In genomic region chr1:40096977-40097782, GRCh38 we compare ENCODE assay signal across 1 cellular context.
TF ChIP-seq lines count a peak whose summit lies in the region.

Gene PPT1 (minus strand): TSS chr1:40097252. CDS start chr1:40097238, 14 bp downstream.

TF ChIP-seq in K562, 482 proteins besides CTCF, POLR2A, EP300 and RAD21 (continued from another document and continues in another):
- no peak for TF ChIP-seq SMAD2 (IDR thresholded peaks at IDR 0.05; ENCODE audit: low read depth, low read length)
- TF ChIP-seq SUPT5H (IDR thresholded peaks at IDR 0.05): peak; percentile 80
- TF ChIP-seq, protein P1, sequence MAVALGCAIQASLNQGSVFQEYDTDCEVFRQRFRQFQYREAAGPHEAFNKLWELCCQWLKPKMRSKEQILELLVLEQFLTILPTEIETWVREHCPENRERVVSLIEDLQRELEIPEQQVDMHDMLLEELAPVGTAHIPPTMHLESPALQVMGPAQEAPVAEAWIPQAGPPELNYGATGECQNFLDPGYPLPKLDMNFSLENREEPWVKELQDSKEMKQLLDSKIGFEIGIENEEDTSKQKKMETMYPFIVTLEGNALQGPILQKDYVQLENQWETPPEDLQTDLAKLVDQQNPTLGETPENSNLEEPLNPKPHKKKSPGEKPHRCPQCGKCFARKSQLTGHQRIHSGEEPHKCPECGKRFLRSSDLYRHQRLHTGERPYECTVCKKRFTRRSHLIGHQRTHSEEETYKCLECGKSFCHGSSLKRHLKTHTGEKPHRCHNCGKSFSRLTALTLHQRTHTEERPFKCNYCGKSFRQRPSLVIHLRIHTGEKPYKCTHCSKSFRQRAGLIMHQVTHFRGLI (CRISPR knock-in tag; IDR thresholded peaks at IDR 0.05): no peak
- no peak for TF ChIP-seq MYNN (IDR thresholded peaks at IDR 0.05)
- no peak for TF ChIP-seq MYNN (CRISPR knock-in tag; IDR thresholded peaks at IDR 0.05)
- no peak for TF ChIP-seq ZNF717 (CRISPR knock-in tag; IDR thresholded peaks at IDR 0.05)
- TF ChIP-seq BACH1 (tag; IDR thresholded peaks at IDR 0.05): 0 out of 2 replicates have a peak, but pooled peaks have one; percentile 35
- TF ChIP-seq, protein P2, sequence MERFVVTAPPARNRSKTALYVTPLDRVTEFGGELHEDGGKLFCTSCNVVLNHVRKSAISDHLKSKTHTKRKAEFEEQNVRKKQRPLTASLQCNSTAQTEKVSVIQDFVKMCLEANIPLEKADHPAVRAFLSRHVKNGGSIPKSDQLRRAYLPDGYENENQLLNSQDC (CRISPR knock-in tag; IDR thresholded peaks at IDR 0.05): no peak
- TF ChIP-seq EHMT2 (IDR thresholded peaks at IDR 0.05): peak; percentile 68
- no peak; the same call in none of the 2 replicates for TF ChIP-seq CEBPG (CRISPR knock-in tag; IDR thresholded peaks at IDR 0.05)
- no peak for TF ChIP-seq CEBPG (tag; conservative IDR thresholded peaks at IDR 0.05 in 1 of 2, IDR thresholded peaks at IDR 0.05 in 1 of 2)
- no peak for TF ChIP-seq WHSC1 (IDR thresholded peaks at IDR 0.05; ENCODE audit: low read length)
- TF ChIP-seq POLR2B (IDR thresholded peaks at IDR 0.05; ENCODE audit: low read depth, partially characterized antibody): peak; percentile 73
- peak; percentile 52; the same call in 1 of the 2 replicates for TF ChIP-seq MBD2 (IDR thresholded peaks at IDR 0.05; ENCODE audit: borderline replicate concordance, low read depth)
- TF ChIP-seq SFPQ (IDR thresholded peaks at IDR 0.05; ENCODE audit: low read depth, low read length): no peak
- no peak for TF ChIP-seq MAFG (tag; conservative IDR thresholded peaks at IDR 0.05)
- TF ChIP-seq NCOR1 (IDR thresholded peaks at IDR 0.05): no peak
- TF ChIP-seq GMEB1 (CRISPR knock-in tag; IDR thresholded peaks at IDR 0.05): peak; percentile 52
- peak; percentile 89 for TF ChIP-seq CCNT2 (IDR thresholded peaks at IDR 0.05; ENCODE audit: borderline replicate concordance, extremely low read depth, insufficient read length, low read depth, low read length)
- TF ChIP-seq NUFIP1 (IDR thresholded peaks at IDR 0.05; ENCODE audit: partially characterized antibody): peak; percentile 10
- TF ChIP-seq TAF1 (IDR thresholded peaks at IDR 0.05; ENCODE audit: control insufficient read depth, extremely low read depth, insufficient read depth, low read length, severe bottlenecking): peak; percentile 88
- TF ChIP-seq SNIP1 (IDR thresholded peaks at IDR 0.05; ENCODE audit: low read depth): peak; percentile 83
- TF ChIP-seq, protein P3, sequence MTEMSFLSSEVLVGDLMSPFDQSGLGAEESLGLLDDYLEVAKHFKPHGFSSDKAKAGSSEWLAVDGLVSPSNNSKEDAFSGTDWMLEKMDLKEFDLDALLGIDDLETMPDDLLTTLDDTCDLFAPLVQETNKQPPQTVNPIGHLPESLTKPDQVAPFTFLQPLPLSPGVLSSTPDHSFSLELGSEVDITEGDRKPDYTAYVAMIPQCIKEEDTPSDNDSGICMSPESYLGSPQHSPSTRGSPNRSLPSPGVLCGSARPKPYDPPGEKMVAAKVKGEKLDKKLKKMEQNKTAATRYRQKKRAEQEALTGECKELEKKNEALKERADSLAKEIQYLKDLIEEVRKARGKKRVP (CRISPR knock-in tag; IDR thresholded peaks at IDR 0.05): no peak
- TF ChIP-seq PHB2 (IDR thresholded peaks at IDR 0.05; ENCODE audit: low read depth): no peak
- TF ChIP-seq ZBTB49 (CRISPR knock-in tag; IDR thresholded peaks at IDR 0.05; ENCODE audit: borderline replicate concordance): peak; percentile 98
- TF ChIP-seq MCM2 (IDR thresholded peaks at IDR 0.05; ENCODE audit: low read depth): no peak
- no peak for TF ChIP-seq CAMTA2 (CRISPR knock-in tag; conservative IDR thresholded peaks at IDR 0.05)
- peak; percentile 91; the same call in 1 of the 2 replicates for TF ChIP-seq ESRRA (IDR thresholded peaks at IDR 0.05; ENCODE audit: borderline replicate concordance, low read depth)
- TF ChIP-seq, protein P4, sequence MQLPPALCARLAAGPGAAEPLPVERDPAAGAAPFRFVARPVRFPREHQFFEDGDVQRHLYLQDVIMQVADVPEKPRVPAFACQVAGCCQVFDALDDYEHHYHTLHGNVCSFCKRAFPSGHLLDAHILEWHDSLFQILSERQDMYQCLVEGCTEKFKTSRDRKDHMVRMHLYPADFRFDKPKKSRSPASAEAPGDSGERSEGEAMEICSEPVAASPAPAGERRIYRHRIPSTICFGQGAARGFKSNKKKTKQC (CRISPR knock-in tag; IDR thresholded peaks at IDR 0.05): peak; percentile 99
- TF ChIP-seq ZBTB34 (CRISPR knock-in tag; IDR thresholded peaks at IDR 0.05): no peak
- TF ChIP-seq RNF219 (CRISPR knock-in tag; IDR thresholded peaks at IDR 0.05): no peak
- no peak for TF ChIP-seq ZBTB26 (CRISPR knock-in tag; IDR thresholded peaks at IDR 0.05)
- no peak for TF ChIP-seq ZNF764 (CRISPR knock-in tag; IDR thresholded peaks at IDR 0.05; ENCODE audit: low read depth)
- no peak for TF ChIP-seq KAT2B (IDR thresholded peaks at IDR 0.05; ENCODE audit: low read depth, low read length)
- TF ChIP-seq ARID1B (IDR thresholded peaks at IDR 0.05): 0 out of 2 replicates have a peak, but pooled peaks have one; percentile 15
- TF ChIP-seq PBX2 (CRISPR knock-in tag; IDR thresholded peaks at IDR 0.05; ENCODE audit: low read depth): no peak
- TF ChIP-seq PBX2 (tag; conservative IDR thresholded peaks at IDR 0.05; ENCODE audit: low read depth): no peak
- peak; percentile 43 for TF ChIP-seq BCOR (IDR thresholded peaks at IDR 0.05)
- 0 out of 2 replicates have a peak, but pooled peaks have one; percentile 41 for TF ChIP-seq KAT8 (IDR thresholded peaks at IDR 0.05; ENCODE audit: low read depth)
- TF ChIP-seq KLF6 (CRISPR knock-in tag; IDR thresholded peaks at IDR 0.05; ENCODE audit: borderline replicate concordance): peak; percentile 57; the same call in 1 of the 2 replicates
- peak; percentile 29 for TF ChIP-seq E2F8 (IDR thresholded peaks at IDR 0.05; ENCODE audit: low read depth, partially characterized antibody)
- TF ChIP-seq HDAC6 (IDR thresholded peaks at IDR 0.05; ENCODE audit: low read depth, low read length): no peak
- TF ChIP-seq RNF2 (IDR thresholded peaks at IDR 0.05): peak; percentile 39; the same call in 1 of the 2 replicates
